Comparison of ENCODE assay signal across 10 cellular contexts in the genomic region with DNA sequence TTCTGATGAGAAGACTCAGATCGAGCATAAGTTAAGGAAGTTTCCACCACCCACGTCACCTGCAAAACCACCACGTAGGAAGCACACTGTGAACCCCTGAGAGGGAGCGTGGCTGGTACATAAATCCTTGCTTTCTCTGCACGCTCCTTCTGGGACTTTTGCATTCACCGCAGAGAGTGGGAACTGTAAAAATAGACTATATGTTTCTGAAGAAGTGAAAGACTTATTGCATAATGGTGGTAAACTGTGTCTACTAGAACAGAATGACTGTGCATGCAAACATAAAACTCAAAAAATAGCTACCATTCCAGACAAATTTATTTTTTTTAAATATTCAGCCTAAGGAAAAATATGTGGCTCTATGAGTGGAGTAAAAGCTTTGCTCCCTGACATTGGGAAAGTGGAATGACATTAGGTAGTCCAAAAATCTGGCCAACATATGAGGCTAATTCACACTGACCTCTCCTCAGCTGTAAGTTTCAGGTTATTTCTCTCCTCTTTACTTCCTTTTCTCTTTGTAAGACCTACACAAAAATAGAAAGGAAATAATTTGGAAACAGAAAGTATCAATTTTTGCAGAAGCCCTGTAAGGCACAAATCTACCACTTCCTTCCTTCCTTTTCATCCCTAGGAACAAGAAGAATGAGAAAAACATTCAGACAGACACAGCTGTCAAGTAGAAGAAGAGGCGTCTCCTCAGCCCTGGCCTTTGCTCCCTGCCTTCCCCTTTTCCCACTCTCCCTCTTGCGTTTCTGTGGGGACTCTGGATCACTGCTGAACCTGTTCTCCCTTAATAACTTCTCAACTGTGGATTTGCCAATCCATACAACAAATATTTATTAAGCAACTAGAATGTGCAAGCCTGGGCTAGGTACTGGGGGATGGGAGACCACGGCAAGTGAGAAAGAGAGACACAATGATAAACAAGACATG.
A peak's percentile ranks its signal among the peaks of the same experiment; 100 is the strongest.
DNase-seq lines count a peak whose midpoint lies in the region; ATAC-seq and TF ChIP-seq lines count a peak whose summit lies in the region.
"Had no signal": no experiment of that assay in that cellular context is flagged by ENCODE, and none has a peak within 500 bp of the region (broad histone marks: within the 10 kb centered on the region; RNA-seq: fewer than 3 reads in every experiment).

No MANE protein-coding gene starts in this region.

- peak overlapping the region; percentile 67 to 81 for H3K4me3 Mint-ChIP-seq in activated T-cell treated with anti-CD3 and anti-CD28 coated beads, Interleukin-2, amount 50 U/mL, for 72 hours

- no peak for TF ChIP-seq CTCF in foreskin fibroblast (IDR thresholded peaks at IDR 0.05; ENCODE audit: low read depth, low read length)

- H3K4me3 ChIP-seq in BLaER1 (peak overlapping the region; percentile 43), foreskin fibroblast (ENCODE audit: low read depth in 1 of 2, low read length in 2 of 2) (no peak overlapping the region)
- H3K4me3 ChIP-seq: lung had no signal

- peaks cover 15 to 30% of the 10 kb centered on the region in 2 donors for H3K36me3 Mint-ChIP-seq in activated T-cell treated with anti-CD3 and anti-CD28 coated beads, Interleukin-2, amount 50 U/mL, for 72 hours (ENCODE audit: insufficient read depth in 2 of 2)

- peak overlapping the region; percentile 65 for H3K4me2 ChIP-seq in BLaER1

- peak overlapping the region; percentile 52; the same call in 1 of the 2 replicates for H3K9ac ChIP-seq in BLaER1

- no peaks in the 10 kb centered on the region for H3K27me3 Mint-ChIP-seq in activated T-cell treated with anti-CD3 and anti-CD28 coated beads, Interleukin-2, amount 50 U/mL, for 72 hours (ENCODE audit: low read depth)

- H3K4me1 Mint-ChIP-seq in activated T-cell treated with anti-CD3 and anti-CD28 coated beads, Interleukin-2, amount 50 U/mL, for 72 hours (ENCODE audit: low read depth), result peaks cover 42% of the 10 kb centered on the region

- no peaks in the 10 kb centered on the region for H4K20me1 ChIP-seq in BLaER1

- H3K9me3 ChIP-seq in BLaER1, result peaks cover 54% of the 10 kb centered on the region
- H3K9me3 ChIP-seq: Caco-2 had no signal

- H3K27me3 ChIP-seq in BLaER1, result no peaks in the 10 kb centered on the region

- H3K4me1 ChIP-seq in BLaER1, result peaks cover 34% of the 10 kb centered on the region
- H3K4me1 ChIP-seq: Caco-2 had no signal

- peak; percentile 56 for ATAC-seq in GM19468 (IDR thresholded peaks at IDR 0.05; ENCODE audit: extremely low read depth, unreplicated experiment)
- ATAC-seq in HG03565 (IDR thresholded peaks at IDR 0.05; ENCODE audit: unreplicated experiment), result peak; percentile 84
- peak; percentile 89 to 91 for ATAC-seq in activated T-cell treated with anti-CD3 and anti-CD28 coated beads, Interleukin-2, amount 50 U/mL, for 72 hours (replicated peaks in 1 of 2)

- peak overlapping the region; percentile 89 for H3K27ac Mint-ChIP-seq in activated T-cell treated with anti-CD3 and anti-CD28 coated beads, Interleukin-2, amount 50 U/mL, for 72 hours

- peak; percentile 50 to 54 for DNase-seq in activated T-cell treated with anti-CD3 and anti-CD28 coated beads, Interleukin-2, amount 50 U/mL, for 72 hours
- DNase-seq in pons (ENCODE audit: low spot score), result peak; percentile 82
- no peak for DNase-seq in NCI-H2171 (lab: John Stamatoyannopoulos, UW)
- no peak for DNase-seq in foreskin fibroblast
- no peak for DNase-seq in NCI-H146 treated with DMSO at 0.1 percent for 48 hours (lab: John Stamatoyannopoulos, UW; ENCODE audit: unreplicated experiment)

- H3K9me3 Mint-ChIP-seq in activated T-cell treated with anti-CD3 and anti-CD28 coated beads, Interleukin-2, amount 50 U/mL, for 72 hours, result peaks cover 2 to 5% of the 10 kb centered on the region in 2 donors

- H3K36me3 ChIP-seq in BLaER1, result no peaks in the 10 kb centered on the region

- H3K27ac ChIP-seq in BLaER1, result peak overlapping the region; percentile 79

Comparison
In these comparisons a context has a peak if more than half of its experiments do, and no peak if none do; other contexts are left out.
1. DNase-seq: peak in activated T-cell treated with anti-CD3 and anti-CD28 coated beads, Interleukin-2, amount 50 U/mL, for 72 hours (2 of 2) and pons (single experiment); none in NCI-H2171 (single experiment), foreskin fibroblast (0 of 2) and NCI-H146 treated with DMSO at 0.1 percent for 48 hours (single experiment).
2. Peak in every context shown above with its lines, with median percentiles within 50 percentile points of each other: ATAC-seq.